Comparison of ENCODE assay signal across 28 cellular contexts in the genomic region with DNA sequence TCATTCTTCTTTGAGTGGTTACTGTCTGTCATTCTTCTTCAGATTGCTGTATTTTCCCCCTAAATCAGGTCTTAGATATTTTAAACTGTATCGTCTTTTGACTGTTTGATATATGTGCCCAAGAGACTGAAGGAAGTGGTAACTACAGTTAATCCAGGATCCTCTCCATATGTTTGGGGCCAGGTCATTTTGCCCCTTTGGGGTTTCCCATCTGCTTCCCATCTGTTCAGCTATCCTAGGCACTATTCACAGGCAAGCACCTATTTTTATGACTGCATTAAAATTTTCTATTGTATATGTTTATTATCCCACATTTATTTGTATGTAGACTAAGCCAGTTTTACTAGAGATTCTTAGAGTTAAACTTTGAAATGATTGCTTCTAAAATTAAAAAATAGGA.
"Had no signal": no experiment of that assay in that cellular context is flagged by ENCODE, and none has a peak within 500 bp of the region (broad histone marks: within the 10 kb centered on the region; RNA-seq: fewer than 3 reads in every experiment).

No MANE protein-coding gene starts in this region.

- H3K36me3 ChIP-seq: breast epithelium, colonic mucosa, neutrophil, ovary, prostate gland, thyroid gland had no signal

- H3K4me1 Mint-ChIP-seq: central memory CD8-positive, alpha-beta T cell; nephron; stimulated activated memory B cell treated with anti-CD40 and anti-IgM and Interleukin-4, amounts not matched to agents 10 μg/mL and 1 μg/mL and 100 μg/mL, for 72 hours had no signal

- DNase-seq: activated CD4-positive, alpha-beta T cell treated with anti-CD3 and anti-CD28 coated beads for 4 hours; activated CD4-positive, alpha-beta T cell treated with anti-CD3 and anti-CD28 coated beads, Interleukin-2, amount 50 U/mL, for 4 hours; activated naive CD4-positive, alpha-beta T cell; activated T-cell treated with anti-CD3 and anti-CD28 coated beads for 4 hours; activated T-cell treated with anti-CD3 and anti-CD28 coated beads, Interleukin-2, amount 50 U/mL, for 72 hours; colonic mucosa; effector CD8-positive, alpha-beta T cell; esophagus squamous epithelium; islet precursor cell; left ventricle myocardium inferior; ovary; retina; stimulated activated CD4-positive, alpha-beta T cell treated with anti-CD3 and anti-CD28 coated beads, Interleukin-4, amount 100 ng/mL, for 24 hours; stomach; thyroid gland; upper lobe of left lung had no signal

- H3K27me3 Mint-ChIP-seq: central memory CD8-positive, alpha-beta T cell; stimulated activated memory B cell treated with anti-CD40 and anti-IgM and Interleukin-4, amounts not matched to agents 10 μg/mL and 1 μg/mL and 100 μg/mL, for 72 hours had no signal

- H3K4me3 Mint-ChIP-seq: activated T-cell treated with anti-CD3 and anti-CD28 coated beads, Interleukin-2, amount 50 U/mL, for 72 hours; central memory CD8-positive, alpha-beta T cell; nephron; stimulated activated memory B cell treated with anti-CD40 and anti-IgM and Interleukin-4, amounts not matched to agents 10 μg/mL and 1 μg/mL and 100 μg/mL, for 72 hours had no signal

- H3K4me1 ChIP-seq: breast epithelium, colonic mucosa, esophagus squamous epithelium, left ventricle myocardium inferior, prostate gland, stomach, thyroid gland, upper lobe of left lung, vagina had no signal

- H2AFZ ChIP-seq: hepatocyte had no signal

- H3K4me2 ChIP-seq: hepatocyte had no signal

- H3K27ac ChIP-seq: breast epithelium, colonic mucosa, epithelial cell of prostate, esophagus squamous epithelium, hepatocyte, left ventricle myocardium inferior, neutrophil, ovary, prostate gland, skin epidermis, stomach, thyroid gland, upper lobe of left lung, vagina had no signal

- H3K9me3 Mint-ChIP-seq: central memory CD8-positive, alpha-beta T cell had no signal

- ATAC-seq: activated naive CD4-positive, alpha-beta T cell treated with anti-CD3 and anti-CD28 coated beads, Interleukin-2, amount 50 U/mL, for 72 hours; activated T-cell treated with anti-CD3 and anti-CD28 coated beads, Interleukin-2, amount 50 U/mL, for 72 hours; sciatic nerve; stimulated activated memory B cell treated with anti-CD40 and anti-IgM and Interleukin-4, amounts not matched to agents 10 μg/mL and 1 μg/mL and 100 μg/mL, for 72 hours had no signal

- H3K27ac Mint-ChIP-seq: activated naive CD4-positive, alpha-beta T cell treated with anti-CD3 and anti-CD28 coated beads, Interleukin-2, amount 50 U/mL, for 72 hours; activated T-cell treated with anti-CD3 and anti-CD28 coated beads, Interleukin-2, amount 50 U/mL, for 72 hours; nephron; stimulated activated memory B cell treated with anti-CD40 and anti-IgM and Interleukin-4, amounts not matched to agents 10 μg/mL and 1 μg/mL and 100 μg/mL, for 72 hours had no signal

- H3K27me3 ChIP-seq: breast epithelium, colonic mucosa, esophagus squamous epithelium, hepatocyte, neutrophil, ovary, stomach, thyroid gland, upper lobe of left lung, vagina had no signal

- H3K4me3 ChIP-seq: breast epithelium, colonic mucosa, esophagus squamous epithelium, hepatocyte, left ventricle myocardium inferior, ovary, prostate gland, skin epidermis, stomach, thyroid gland, upper lobe of left lung, vagina had no signal

- H3K9me3 ChIP-seq: breast epithelium, colonic mucosa, neutrophil, ovary, prostate gland, stomach, thyroid gland, upper lobe of left lung had no signal
